ENCODE assay signal across 24 cellular contexts in the genomic region with DNA sequence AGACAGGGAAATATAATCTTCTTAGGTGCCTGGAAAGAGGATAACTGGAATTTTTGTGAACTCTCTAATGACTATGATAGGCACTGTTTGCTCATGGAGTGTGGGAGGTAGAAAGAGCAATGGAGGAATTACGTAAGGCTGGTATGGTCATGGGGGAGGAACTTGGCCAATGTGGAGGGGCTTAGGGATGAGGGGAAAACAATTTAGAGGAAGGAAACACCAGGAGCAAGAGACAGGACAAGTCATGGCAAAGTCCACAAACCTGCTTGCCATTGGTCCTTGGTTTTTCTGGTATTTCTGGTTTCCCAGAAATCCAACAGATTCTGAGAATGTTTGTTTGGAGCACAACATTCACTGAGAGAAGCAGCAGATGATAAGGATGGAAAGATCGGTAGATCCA.
"Had no signal": no experiment of that assay in that cellular context is flagged by ENCODE, and none has a peak within 500 bp of the region (broad histone marks: within the 10 kb centered on the region; RNA-seq: fewer than 3 reads in every experiment).

No MANE protein-coding gene starts in this region.

- H3K9ac ChIP-seq: neural progenitor cell had no signal

- H3K27ac Mint-ChIP-seq: activated CD8-positive, alpha-beta T cell treated with anti-CD3 and anti-CD28 coated beads, Interleukin-2, amount 10 ng/mL, durations not matched to agents 7 days and 5 days; activated naive CD4-positive, alpha-beta T cell treated with anti-CD3 and anti-CD28 coated beads, Interleukin-2, amount 50 U/mL, for 24 hours; activated T-helper 1 cell treated with anti-CD3 and anti-CD28 coated beads, Interleukin-12 subunit alpha, Interleukin-12 subunit beta, Interleukin-2, Interleukin-4 antibody, amounts not matched to agents 30 ng/mL and 10 ng/mL and 1 ng/mL, durations not matched to agents 14 hours and 24 hours and 36 hours; naive thymus-derived CD8-positive, alpha-beta T cell; neural progenitor cell had no signal

- DNase-seq: activated CD4-positive, alpha-beta T cell treated with anti-CD3 and anti-CD28 coated beads for 1 hour; activated CD4-positive, alpha-beta T cell treated with anti-CD3 and anti-CD28 coated beads, Interleukin-2, amount 50 U/mL, for 1 hour; activated CD8-positive, alpha-beta T cell treated with anti-CD3 and anti-CD28 coated beads, Interleukin-2, amount 10 ng/mL, durations not matched to agents 7 days and 5 days; activated gamma-delta T cell treated with Interleukin-2 at 50 U/mL for 16 hours; anterior cingulate cortex; body of pancreas; caudate nucleus; dermis blood vessel endothelial cell; effector memory CD4-positive, alpha-beta T cell; esophagus squamous epithelium; heart right ventricle; kidney; naive thymus-derived CD8-positive, alpha-beta T cell; retina; spleen; stimulated activated CD4-positive, alpha-beta T cell treated with anti-CD3 and anti-CD28 coated beads, Interleukin-4, amount 100 ng/mL, for 24 hours; stimulated activated naive CD4-positive, alpha-beta T cell treated with Interleukin-2 at 50 U/mL for 16 hours; T-helper 1 cell; thyroid gland had no signal

- H3K4me1 ChIP-seq: body of pancreas, heart right ventricle, neural progenitor cell, spleen, thyroid gland had no signal

- H3K27me3 ChIP-seq: body of pancreas, esophagus squamous epithelium, heart right ventricle, neural progenitor cell, spleen, thyroid gland had no signal

- H3K4me2 ChIP-seq: neural progenitor cell had no signal

- H2AFZ ChIP-seq: neural progenitor cell had no signal

- H3K36me3 Mint-ChIP-seq: activated naive CD4-positive, alpha-beta T cell treated with anti-CD3 and anti-CD28 coated beads, Interleukin-2, amount 50 U/mL, for 24 hours; neural progenitor cell had no signal

- ATAC-seq: activated CD8-positive, alpha-beta T cell treated with anti-CD3 and anti-CD28 coated beads, Interleukin-2, amount 10 ng/mL, durations not matched to agents 7 days and 5 days; body of pancreas; left lobe of liver; naive thymus-derived CD8-positive, alpha-beta T cell had no signal

- H3K4me1 Mint-ChIP-seq: activated naive CD4-positive, alpha-beta T cell treated with anti-CD3 and anti-CD28 coated beads, Interleukin-2, amount 50 U/mL, for 24 hours; neural progenitor cell had no signal

- H3K9me3 Mint-ChIP-seq: activated naive CD4-positive, alpha-beta T cell treated with anti-CD3 and anti-CD28 coated beads, Interleukin-2, amount 50 U/mL, for 24 hours; activated T-helper 1 cell treated with anti-CD3 and anti-CD28 coated beads, Interleukin-12 subunit alpha, Interleukin-12 subunit beta, Interleukin-2, Interleukin-4 antibody, amounts not matched to agents 30 ng/mL and 10 ng/mL and 1 ng/mL, durations not matched to agents 14 hours and 24 hours and 36 hours had no signal

- H3K27me3 Mint-ChIP-seq: activated naive CD4-positive, alpha-beta T cell treated with anti-CD3 and anti-CD28 coated beads, Interleukin-2, amount 50 U/mL, for 24 hours had no signal

- H3K27ac ChIP-seq: body of pancreas, heart right ventricle, neural progenitor cell, spleen, thyroid gland had no signal

- H3K4me3 ChIP-seq: body of pancreas, esophagus squamous epithelium, heart right ventricle, lung, neural progenitor cell, spleen, thyroid gland had no signal

- H3K36me3 ChIP-seq: esophagus squamous epithelium, heart right ventricle, neural progenitor cell, spleen, thyroid gland had no signal

- H3K9me3 ChIP-seq: body of pancreas, thyroid gland had no signal

- H3K4me3 Mint-ChIP-seq: activated CD8-positive, alpha-beta T cell treated with anti-CD3 and anti-CD28 coated beads, Interleukin-2, amount 10 ng/mL, durations not matched to agents 7 days and 5 days; activated naive CD4-positive, alpha-beta T cell treated with anti-CD3 and anti-CD28 coated beads, Interleukin-2, amount 50 U/mL, for 24 hours; activated T-helper 1 cell treated with anti-CD3 and anti-CD28 coated beads, Interleukin-12 subunit alpha, Interleukin-12 subunit beta, Interleukin-2, Interleukin-4 antibody, amounts not matched to agents 30 ng/mL and 10 ng/mL and 1 ng/mL, durations not matched to agents 14 hours and 24 hours and 36 hours; naive thymus-derived CD8-positive, alpha-beta T cell; neural progenitor cell had no signal
